Comparison of ENCODE assay signal across 8 cellular contexts in the genomic region with DNA sequence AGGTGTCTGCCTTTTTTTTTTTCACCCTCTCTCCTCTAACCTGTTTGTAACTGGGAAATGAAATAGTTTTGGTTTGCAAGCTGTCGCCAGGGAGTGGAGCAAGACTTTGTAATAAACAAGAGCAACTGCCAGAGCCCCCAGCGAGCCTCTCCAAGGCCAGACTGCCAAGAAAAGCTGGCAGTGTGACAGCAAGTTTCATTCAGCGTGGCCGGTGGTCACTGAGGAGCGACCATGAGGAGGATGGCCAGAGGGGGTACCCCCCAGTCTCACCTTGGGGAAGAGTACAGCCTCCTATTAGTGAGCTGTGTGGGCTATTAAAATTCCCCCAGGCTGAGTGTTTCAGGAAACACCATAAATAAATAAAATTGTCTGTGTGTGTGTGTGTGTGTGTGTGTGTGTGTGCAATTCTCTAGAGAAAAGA. TPM values are rescaled to one million over a fixed set of nuclear protein-coding genes. Genes with fewer than 3 reads are reported as not detected.
DNase-seq lines count a peak whose midpoint lies in the region; ATAC-seq and TF ChIP-seq lines count a peak whose summit lies in the region.

No MANE protein-coding gene starts in this region.

- no peak overlapping the region for H4K8ac ChIP-seq in mesendoderm (ENCODE audit: low read depth, low read length)

- peak overlapping the region in 1 of 4 donors; percentile 33 for H3K4me3 Mint-ChIP-seq in IgD-negative memory B cell

- H3K27me3 ChIP-seq in left lung (no peaks in the 10 kb centered on the region), thoracic aorta (replicated peaks; ENCODE audit: insufficient read depth) (no peaks in the 10 kb centered on the region), mesendoderm (ENCODE audit: insufficient read depth, low read length, poor library complexity) (no peaks in the 10 kb centered on the region)

- H4K5ac ChIP-seq in mesendoderm (ENCODE audit: low read length) = no peak overlapping the region

- H3K27me3 Mint-ChIP-seq in IgD-negative memory B cell = no peaks in the 10 kb centered on the region

- H3K4me1 Mint-ChIP-seq in IgD-negative memory B cell = peaks cover 3 to 15% (median 10%) of the 10 kb centered on the region in 3 donors

- H3K9me3 ChIP-seq in left lung (no peaks in the 10 kb centered on the region), thoracic aorta (no peaks in the 10 kb centered on the region)

- H2BK15ac ChIP-seq in mesendoderm (replicated peaks; ENCODE audit: low read depth) = no peak overlapping the region

- H3K4me3 ChIP-seq in left lung (no peak overlapping the region), thoracic aorta (peak overlapping the region; percentile 53), mesendoderm (ENCODE audit: low read length) (no peak overlapping the region)

- TF ChIP-seq CTCF in left lung (IDR thresholded peaks at IDR 0.05) (no peak), thoracic aorta (IDR thresholded peaks at IDR 0.05) (no peak)

- H3K9me3 Mint-ChIP-seq in IgD-negative memory B cell = no peaks in the 10 kb centered on the region

- H2BK120ac ChIP-seq in mesendoderm (ENCODE audit: low read depth, low read length) = no peak overlapping the region

- no peak overlapping the region for H2AK5ac ChIP-seq in mesendoderm (ENCODE audit: low read length)

- no peak overlapping the region for H3K4me2 ChIP-seq in mesendoderm (ENCODE audit: low read length)

- no peak overlapping the region for H2BK5ac ChIP-seq in mesendoderm (ENCODE audit: low read length)

- ATAC-seq in left lung (peak; percentile 71), thoracic aorta (ENCODE audit: insufficient number of reproducible peaks, low FRiP score, low read depth) (peak; percentile 42), HG03442 (IDR thresholded peaks at IDR 0.05; ENCODE audit: unreplicated experiment) (no peak)

- no peaks in the 10 kb centered on the region for H3K79me1 ChIP-seq in mesendoderm (ENCODE audit: low read length)

- no peak overlapping the region for H3K4ac ChIP-seq in mesendoderm (ENCODE audit: low read depth, low read length)

- H3K27ac ChIP-seq in left lung (peak overlapping the region; percentile 74 to 78), thoracic aorta (peak overlapping the region in 1 of 2 donors; percentile 34), mesendoderm (ENCODE audit: low read depth, low read length) (no peak overlapping the region)

- WGBS in mesendoderm (ENCODE audit: extremely low coverage, insufficient coverage, low lambda C conversion rate) = no CpG with 5 or more reads among the region's 5 CpGs

- peak overlapping the region in 2 of 3 donors; percentile 0 to 83 for H3K27ac Mint-ChIP-seq in IgD-negative memory B cell

- H3K56ac ChIP-seq in mesendoderm (ENCODE audit: low read length) = no peak overlapping the region

- H3K36me3 Mint-ChIP-seq in IgD-negative memory B cell = peaks cover 2% of the 10 kb centered on the region

- H3K23ac ChIP-seq in mesendoderm (ENCODE audit: low read length) = no peak overlapping the region

- H3K79me2 ChIP-seq in mesendoderm (ENCODE audit: control insufficient read depth, insufficient read depth, low read length) = no peaks in the 10 kb centered on the region

- peak; percentile 93 for DNase-seq in astrocyte of the hippocampus (ENCODE audit: low read depth, low spot score)
- DNase-seq in left lung = peak in 1 of 2 donors; percentile 51
- DNase-seq in thoracic aorta (ENCODE audit: low spot score) = no peak
- DNase-seq in mesendoderm = no peak
- DNase-seq in HPDE6-E6E7 (ENCODE audit: extremely low spot score) = no peak
- no peak for DNase-seq in activated CD8-positive, alpha-beta memory T cell treated with anti-CD3 and anti-CD28 coated beads for 24 hours

- intact Hi-C loops in left lung (cut with DNase I) = no loop called here

- H3K18ac ChIP-seq in mesendoderm (ENCODE audit: low read length) = no peak overlapping the region

- no peaks in the 10 kb centered on the region for H3K36me3 ChIP-seq in left lung
- no peaks in the 10 kb centered on the region for H3K36me3 ChIP-seq in thoracic aorta
- H3K36me3 ChIP-seq in mesendoderm (ENCODE audit: control insufficient read depth, insufficient read depth, low read length) = no peaks in the 10 kb centered on the region

- H3K9ac ChIP-seq in mesendoderm (ENCODE audit: low read length) = no peak overlapping the region

- H3K4me1 ChIP-seq in left lung (peaks cover 12 to 32% of the 10 kb centered on the region in 2 donors), thoracic aorta (ENCODE audit: control insufficient read depth in 1 of 2, low read depth in 2 of 2) (peaks cover 10 to 20% of the 10 kb centered on the region in 2 donors), mesendoderm (ENCODE audit: control insufficient read depth, low read depth, low read length) (no peaks in the 10 kb centered on the region)

RNA-seq across cellular contexts. Expression of a gene that starts 49.9 kb away (rescaled TPM):
- 110 TPM for polyA plus RNA-seq in IgD-negative memory B cell
- 100 to 1,000 TPM; 149 to 161 TPM for total RNA-seq in left lung
- total RNA-seq in thoracic aorta = 100 to 1,000 TPM; 160 to 195 TPM
- 133 TPM for polyA plus RNA-seq in mesendoderm (2013, experiment 1 of 2)
- polyA plus RNA-seq in mesendoderm (2013, experiment 2 of 2) = 134 TPM
